In the genomic region with DNA sequence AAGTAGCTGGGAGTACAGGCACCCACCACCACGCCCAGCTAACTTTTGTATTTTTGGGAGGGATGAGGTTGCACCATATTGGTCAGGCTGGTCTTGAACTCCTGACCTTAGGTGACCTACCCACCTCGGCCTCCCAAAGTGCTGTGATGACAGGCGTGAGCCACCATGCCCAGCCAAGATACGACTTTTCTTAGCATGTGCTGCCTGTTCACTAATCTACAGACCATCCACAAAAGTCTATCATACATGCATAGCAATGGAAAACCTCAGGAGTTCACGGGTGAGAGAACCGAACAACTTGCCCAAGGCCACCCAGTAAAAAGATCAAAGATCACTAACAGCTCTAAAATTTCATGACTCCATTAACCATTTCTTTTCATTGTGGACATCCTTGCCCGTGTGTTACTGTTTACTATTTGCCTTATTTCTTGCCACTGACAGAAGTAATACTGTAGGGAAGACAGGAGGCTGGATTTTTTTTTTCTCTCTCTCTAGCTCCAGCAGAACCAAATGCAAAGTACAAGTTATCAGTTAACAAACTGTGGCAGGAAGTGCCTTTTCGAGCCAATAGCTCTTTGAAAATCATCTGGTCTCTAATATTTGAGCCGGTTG, we compare ENCODE assay signal across 23 cellular contexts.
A peak's percentile ranks its signal among the peaks of the same experiment; 100 is the strongest.
DNase-seq lines count a peak whose midpoint lies in the region; ATAC-seq and TF ChIP-seq lines count a peak whose summit lies in the region.
"Had no signal": no experiment of that assay in that cellular context is flagged by ENCODE, and none has a peak within 500 bp of the region (broad histone marks: within the 10 kb centered on the region; RNA-seq: fewer than 3 reads in every experiment).

No MANE protein-coding gene starts in this region.

- POLR2A ChIA-PET in CD8-positive, alpha-beta T cell (lab: Charles Lee), result interaction anchor here (0.6 to 9.6 kb wide), 11 partner anchors 8 to 430 kb away, joined by 3 to 79 read pairs (median 4); no protein-coding TSS in a partner anchor
- POLR2A ChIA-PET in activated CD8-positive, alpha-beta T cell treated with anti-CD3 and anti-CD28 coated beads, Interleukin-2, amount 10 ng/mL, durations not matched to agents 7 days and 5 days (lab: Charles Lee), result interaction anchor here (1.1 to 1.2 kb wide), 2 partner anchors 37 to 92 kb away, joined by 3 read pairs; partner anchors contain the start of gene FOXP1

- WGBS in endodermal cell (ENCODE audit: insufficient coverage in 1 of 2, insufficient read length in 1 of 2), 2 experiments, result 88 to 91% methylated on average over 4 to 9 of the region's 9 CpGs
- WGBS in heart left ventricle, 4 donors, result 86 to 95% (median 92%) methylated on average over 9 of the region's 9 CpGs
- WGBS in GM23248 (ENCODE audit: low coverage in 1 of 2, low lambda C conversion rate in 2 of 2, missing lambda C conversion rate in 2 of 2), 2 experiments, result 89 to 93% methylated on average over 9 of the region's 9 CpGs

- no peaks in the 10 kb centered on the region for H3K9me3 Mint-ChIP-seq in activated T-cell treated with anti-CD3 and anti-CD28 coated beads, Interleukin-2, amount 50 U/mL, for 4 hours
- peaks cover 7% of the 10 kb centered on the region for H3K9me3 Mint-ChIP-seq in CD8-positive, alpha-beta T cell
- H3K9me3 Mint-ChIP-seq in activated CD8-positive, alpha-beta T cell treated with anti-CD3 and anti-CD28 coated beads, Interleukin-2, amount 10 ng/mL, durations not matched to agents 7 days and 5 days (ENCODE audit: insufficient read depth), result peaks cover 7% of the 10 kb centered on the region
- H3K9me3 Mint-ChIP-seq in endodermal cell, result peaks cover 16% of the 10 kb centered on the region

- peaks cover 85% of the 10 kb centered on the region for H3K4me1 ChIP-seq in CD8-positive, alpha-beta T cell (ENCODE audit: insufficient read depth, low read length)
- H3K4me1 ChIP-seq in endodermal cell (ENCODE audit: control insufficient read depth, insufficient read depth, low read length) (peaks cover 4% of the 10 kb centered on the region), heart left ventricle (peaks cover 0 to 27% (median 4%) of the 10 kb centered on the region in 12 donors), GM23248 (ENCODE audit: insufficient read depth) (peaks cover 13% of the 10 kb centered on the region)
- H3K4me1 ChIP-seq: body of pancreas had no signal

- CTCF ChIA-PET in CD8-positive, alpha-beta T cell (lab: Charles Lee), result interaction anchor here (0.9 to 1.6 kb wide), 9 partner anchors 21 to 94 kb away, joined by 3 to 10 read pairs (median 4); no protein-coding TSS in a partner anchor
- CTCF ChIA-PET in activated CD8-positive, alpha-beta T cell treated with anti-CD3 and anti-CD28 coated beads, Interleukin-2, amount 10 ng/mL, durations not matched to agents 7 days and 5 days (lab: Charles Lee), result interaction anchor here (0.9 to 2.7 kb wide), 6 partner anchors 12 to 104 kb away, joined by 3 to 13 read pairs (median 4); no protein-coding TSS in a partner anchor

- peak overlapping the region; percentile 82 for H3K4me3 Mint-ChIP-seq in activated T-cell treated with anti-CD3 and anti-CD28 coated beads, Interleukin-2, amount 50 U/mL, for 4 hours
- peak overlapping the region; percentile 82 for H3K4me3 Mint-ChIP-seq in CD8-positive, alpha-beta T cell
- peak overlapping the region; percentile 42 for H3K4me3 Mint-ChIP-seq in activated CD8-positive, alpha-beta T cell treated with anti-CD3 and anti-CD28 coated beads, Interleukin-2, amount 10 ng/mL, durations not matched to agents 7 days and 5 days
- H3K4me3 Mint-ChIP-seq in endodermal cell, result no peak overlapping the region
- H3K4me3 Mint-ChIP-seq: activated B cell treated with CpG ODN at 0.5 μM for 24 hours, HFFc6, mesothelial cell of epicardium had no signal

- no peak for DNase-seq in activated T-cell treated with anti-CD3 and anti-CD28 coated beads, Interleukin-2, amount 50 U/mL, for 4 hours
- no peak for DNase-seq in activated T-cell treated with anti-CD3 and anti-CD28 coated beads, Interleukin-2, amount 50 U/mL, for 48 hours
- DNase-seq in CD8-positive, alpha-beta T cell, result no peak
- no peak for DNase-seq in activated CD8-positive, alpha-beta T cell treated with anti-CD3 and anti-CD28 coated beads, Interleukin-2, amount 10 ng/mL, durations not matched to agents 7 days and 5 days
- DNase-seq in endodermal cell, result no peak
- no peak for DNase-seq in heart left ventricle
- DNase-seq in GM23248, result no peak
- DNase-seq: activated B cell treated with CpG ODN at 0.5 μM for 24 hours; body of pancreas; effector CD8-positive, alpha-beta T cell; HFFc6; hippocampal formation; left ventricle myocardium inferior; NCI-H146; NCI-H510A treated with DMSO at 0.1 percent for 48 hours; stimulated activated CD8-positive, alpha-beta memory T cell treated with anti-CD3 and anti-CD28 coated beads, Interleukin-4, amount 100 ng/mL, for 48 hours; T1000 had no signal

- H3F3A ChIP-seq in GM23248 (ENCODE audit: insufficient read depth), result peaks cover 15% of the 10 kb centered on the region

- H3K9ac ChIP-seq in endodermal cell (ENCODE audit: extremely low read depth, low read length, poor library complexity, severe bottlenecking) (no peak overlapping the region), GM23248 (no peak overlapping the region)
- H3K9ac ChIP-seq: KMS-11 had no signal

- peaks cover 14% of the 10 kb centered on the region for H3K36me3 Mint-ChIP-seq in activated T-cell treated with anti-CD3 and anti-CD28 coated beads, Interleukin-2, amount 50 U/mL, for 4 hours (ENCODE audit: insufficient read depth)
- peaks cover 31% of the 10 kb centered on the region for H3K36me3 Mint-ChIP-seq in CD8-positive, alpha-beta T cell
- H3K36me3 Mint-ChIP-seq in activated CD8-positive, alpha-beta T cell treated with anti-CD3 and anti-CD28 coated beads, Interleukin-2, amount 10 ng/mL, durations not matched to agents 7 days and 5 days (ENCODE audit: low read depth), result peaks cover 36% of the 10 kb centered on the region
- peaks cover 35% of the 10 kb centered on the region for H3K36me3 Mint-ChIP-seq in endodermal cell (ENCODE audit: low read depth)

- intact Hi-C loops in CD8-positive, alpha-beta T cell (cut with DNase I, micrococcal nuclease), result loop anchor here (2.0 to 5.0 kb wide), 3 partner anchors 186 to 424 kb away; no protein-coding TSS in a partner anchor
- intact Hi-C loops in heart left ventricle (cut with DNase I), result no loop called here

- no peak for TF ChIP-seq CTCF in CD8-positive, alpha-beta T cell (IDR thresholded peaks at IDR 0.05)
- no peak for TF ChIP-seq CTCF in endodermal cell (conservative IDR thresholded peaks at IDR 0.05)
- TF ChIP-seq CTCF in heart left ventricle (IDR thresholded peaks at IDR 0.05), result no peak

- no peak for TF ChIP-seq POLR2A in heart left ventricle (IDR thresholded peaks at IDR 0.05)

- peaks cover 89% of the 10 kb centered on the region for H3K4me1 Mint-ChIP-seq in activated T-cell treated with anti-CD3 and anti-CD28 coated beads, Interleukin-2, amount 50 U/mL, for 4 hours (ENCODE audit: low read depth)
- H3K4me1 Mint-ChIP-seq in CD8-positive, alpha-beta T cell (ENCODE audit: low read depth), result peaks cover 82% of the 10 kb centered on the region
- H3K4me1 Mint-ChIP-seq in activated CD8-positive, alpha-beta T cell treated with anti-CD3 and anti-CD28 coated beads, Interleukin-2, amount 10 ng/mL, durations not matched to agents 7 days and 5 days (ENCODE audit: low read depth), result peaks cover 91% of the 10 kb centered on the region
- H3K4me1 Mint-ChIP-seq in endodermal cell, result peaks cover 22% of the 10 kb centered on the region

- ATAC-seq in activated T-cell treated with anti-CD3 and anti-CD28 coated beads, Interleukin-2, amount 50 U/mL, for 4 hours, result no peak
- ATAC-seq in CD8-positive, alpha-beta T cell, result no peak
- ATAC-seq in activated CD8-positive, alpha-beta T cell treated with anti-CD3 and anti-CD28 coated beads, Interleukin-2, amount 10 ng/mL, durations not matched to agents 7 days and 5 days, result no peak
- ATAC-seq in HG02623 (IDR thresholded peaks at IDR 0.05; ENCODE audit: unreplicated experiment) (no peak), heart left ventricle (no peak)
- ATAC-seq: body of pancreas, sciatic nerve had no signal

- H3K9me2 ChIP-seq in GM23248 (ENCODE audit: insufficient read depth), result no peaks in the 10 kb centered on the region

- H3K27me3 Mint-ChIP-seq in activated T-cell treated with anti-CD3 and anti-CD28 coated beads, Interleukin-2, amount 50 U/mL, for 4 hours (ENCODE audit: low read depth), result no peaks in the 10 kb centered on the region
- H3K27me3 Mint-ChIP-seq in CD8-positive, alpha-beta T cell (ENCODE audit: low read depth), result no peaks in the 10 kb centered on the region
- H3K27me3 Mint-ChIP-seq in activated CD8-positive, alpha-beta T cell treated with anti-CD3 and anti-CD28 coated beads, Interleukin-2, amount 10 ng/mL, durations not matched to agents 7 days and 5 days (ENCODE audit: low read depth), result no peaks in the 10 kb centered on the region
- no peaks in the 10 kb centered on the region for H3K27me3 Mint-ChIP-seq in endodermal cell (ENCODE audit: insufficient read depth)
- H3K27me3 Mint-ChIP-seq: activated B cell treated with CpG ODN at 0.5 μM for 24 hours had no signal

- H3K27ac Mint-ChIP-seq in CD8-positive, alpha-beta T cell, result peak overlapping the region; percentile 98
- peak overlapping the region; percentile 67 for H3K27ac Mint-ChIP-seq in activated CD8-positive, alpha-beta T cell treated with anti-CD3 and anti-CD28 coated beads, Interleukin-2, amount 10 ng/mL, durations not matched to agents 7 days and 5 days
- no peak overlapping the region for H3K27ac Mint-ChIP-seq in endodermal cell
- H3K27ac Mint-ChIP-seq: activated B cell treated with CpG ODN at 0.5 μM for 24 hours, HFFc6, mesothelial cell of epicardium had no signal

- peak overlapping the region; percentile 92 for H3K27ac ChIP-seq in CD8-positive, alpha-beta T cell (ENCODE audit: low read depth, low read length)
- H3K27ac ChIP-seq in endodermal cell (ENCODE audit: low read depth, low read length) (no peak overlapping the region), heart left ventricle (peak overlapping the region in 1 of 12 donors; percentile 81), GM23248 (no peak overlapping the region)
- H3K27ac ChIP-seq: body of pancreas, esophagus muscularis mucosa, KMS-11, left ventricle myocardium inferior, suprapubic skin had no signal

- in situ Hi-C loops in GM23248 (cut with MboI), result no loop called here

- H2AFZ ChIP-seq in GM23248, result no peak overlapping the region

- no peaks in the 10 kb centered on the region for H4K20me1 ChIP-seq in GM23248 (ENCODE audit: insufficient read depth)

- H3K36me3 ChIP-seq in CD8-positive, alpha-beta T cell (ENCODE audit: insufficient read depth, low read length), result no peaks in the 10 kb centered on the region
- no peaks in the 10 kb centered on the region for H3K36me3 ChIP-seq in endodermal cell (ENCODE audit: control insufficient read depth, insufficient read depth, low read length)
- peaks cover 0 to 32% (median 4%) of the 10 kb centered on the region in 9 donors for H3K36me3 ChIP-seq in heart left ventricle
- H3K36me3 ChIP-seq in GM23248 (ENCODE audit: low read depth), result peaks cover 15% of the 10 kb centered on the region; the same call in 1 of the 2 replicates

- peaks cover 29% of the 10 kb centered on the region for H3K79me2 ChIP-seq in GM23248 (ENCODE audit: insufficient read depth)

- H3K27me3 ChIP-seq in CD8-positive, alpha-beta T cell (ENCODE audit: insufficient read depth, low read length), result no peaks in the 10 kb centered on the region
- no peaks in the 10 kb centered on the region for H3K27me3 ChIP-seq in endodermal cell (ENCODE audit: control insufficient read depth, insufficient read depth, low read length, poor library complexity, severe bottlenecking)
- H3K27me3 ChIP-seq in heart left ventricle, result no peaks in the 10 kb centered on the region
- H3K27me3 ChIP-seq in GM23248 (replicated peaks; ENCODE audit: insufficient read depth), result no peaks in the 10 kb centered on the region
- H3K27me3 ChIP-seq: body of pancreas, esophagus muscularis mucosa, suprapubic skin had no signal

- H3K9me3 ChIP-seq in CD8-positive, alpha-beta T cell (ENCODE audit: low read length), result no peaks in the 10 kb centered on the region
- H3K9me3 ChIP-seq in endodermal cell (ENCODE audit: control insufficient read depth, low read length) (peaks cover 17% of the 10 kb centered on the region), heart left ventricle (peaks cover 0 to 6% (median 0%) of the 10 kb centered on the region in 12 donors), GM23248 (ENCODE audit: low read depth) (no peaks in the 10 kb centered on the region)
- H3K9me3 ChIP-seq: body of pancreas had no signal

- H3K4me3 ChIP-seq in CD8-positive, alpha-beta T cell (ENCODE audit: low read depth, low read length), result peak overlapping the region; percentile 54
- H3K4me3 ChIP-seq in endodermal cell (ENCODE audit: low read length) (peak overlapping the region; percentile 48), heart left ventricle (peak overlapping the region in 1 of 12 donors; percentile 1), GM23248 (no peak overlapping the region)
- H3K4me3 ChIP-seq: body of pancreas, esophagus muscularis mucosa, left ventricle myocardium inferior, suprapubic skin had no signal

- H3K4me2 ChIP-seq in GM23248 (ENCODE audit: unreplicated experiment), result no peak overlapping the region
- H3K4me2 ChIP-seq: KMS-11 had no signal

Comparison
In these comparisons a context has a peak if more than half of its experiments do, and no peak if none do; other contexts are left out.
1. intact Hi-C loops: an anchor here in CD8-positive, alpha-beta T cell (2.0 to 5.0 kb wide); none called in heart left ventricle.